Comparison of ENCODE assay signal across 12 cellular contexts in the genomic region with DNA sequence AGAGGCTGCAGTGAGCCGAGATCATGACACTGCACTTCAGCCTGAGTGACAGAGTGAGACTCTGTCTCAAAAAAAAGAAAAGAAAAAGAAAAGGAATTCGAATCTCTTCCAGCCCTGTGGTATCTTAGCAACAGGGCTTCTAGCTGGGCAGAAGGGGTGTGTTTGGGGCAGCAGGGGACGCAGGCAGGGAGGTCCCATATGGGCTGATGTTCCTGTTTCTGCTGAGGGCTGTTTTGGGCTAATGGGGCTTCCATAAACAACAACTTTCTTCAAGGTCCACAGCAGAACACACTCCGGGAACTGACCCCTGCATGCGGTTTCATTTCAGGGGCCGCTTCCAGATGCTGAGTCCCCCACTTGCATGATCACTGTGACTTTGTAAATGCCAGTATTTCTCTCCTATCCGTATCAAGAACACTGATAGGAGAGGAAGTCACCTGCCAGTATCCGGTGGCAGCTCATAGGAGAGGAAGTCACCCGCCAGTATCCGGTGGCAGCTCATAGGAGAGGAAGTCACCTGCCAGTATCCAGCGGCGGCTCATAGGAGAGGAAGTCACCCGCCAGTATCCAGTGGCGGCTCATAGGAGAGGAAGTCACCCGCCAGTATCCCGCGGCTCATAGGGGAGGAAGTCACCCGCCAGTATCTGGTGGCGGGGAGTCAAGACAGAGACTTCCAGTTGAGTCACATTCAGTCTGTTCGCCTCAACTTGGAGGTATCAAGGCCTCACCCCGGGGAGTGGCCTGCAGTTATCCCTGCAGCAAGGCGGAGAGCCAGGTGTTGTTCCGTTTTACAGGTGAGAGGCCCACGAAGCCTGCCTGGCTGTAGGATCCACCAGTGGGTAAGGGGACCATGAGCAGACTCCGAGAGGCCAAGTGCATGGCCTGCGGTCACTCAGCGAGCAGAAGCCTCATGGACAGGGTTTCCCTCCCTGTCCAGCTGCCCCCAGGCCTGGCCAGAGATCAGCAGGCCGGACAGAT. TPM values are rescaled to one million over a fixed set of nuclear protein-coding genes. Genes with fewer than 3 reads are reported as not detected.
DNase-seq lines count a peak whose midpoint lies in the region; ATAC-seq, FAIRE-seq and TF ChIP-seq lines count a peak whose summit lies in the region.
"Had no signal": no experiment of that assay in that cellular context is flagged by ENCODE, and none has a peak within 500 bp of the region (broad histone marks: within the 10 kb centered on the region; RNA-seq: fewer than 3 reads in every experiment).

No MANE protein-coding gene starts in this region.

- H3K4me3 Mint-ChIP-seq in stimulated activated naive CD8-positive, alpha-beta T cell treated with anti-CD3 and anti-CD28 coated beads, Interleukin-15, Interleukin-2, amounts not matched to agents 100 ng/mL and 50 ng/mL, for 24 hours: peak overlapping the region; percentile 36
- H3K4me3 Mint-ChIP-seq: T-helper 1 cell treated with Interleukin-12 subunit alpha and Interleukin-12 subunit beta and Interleukin-4 antibody, amounts not matched to agents 30 μg/mL and 1 μg/mL, for 36 hours; type B pancreatic cell had no signal

- 26% methylated on average over 28 of the region's 28 CpGs for WGBS in GM12878 (ENCODE audit: insufficient coverage, insufficient replicate concordance, low lambda C conversion rate, missing lambda C conversion rate)
- 72 to 76% methylated on average over 21 to 22 of the region's 28 CpGs for WGBS in thyroid gland, 2 donors

- H3K9me3 Mint-ChIP-seq in stimulated activated naive CD8-positive, alpha-beta T cell treated with anti-CD3 and anti-CD28 coated beads, Interleukin-15, Interleukin-2, amounts not matched to agents 100 ng/mL and 50 ng/mL, for 24 hours: no peaks in the 10 kb centered on the region
- H3K9me3 Mint-ChIP-seq: T-helper 1 cell treated with Interleukin-12 subunit alpha and Interleukin-12 subunit beta and Interleukin-4 antibody, amounts not matched to agents 30 μg/mL and 1 μg/mL, for 36 hours; type B pancreatic cell had no signal

- H3K4me1 Mint-ChIP-seq in stimulated activated naive CD8-positive, alpha-beta T cell treated with anti-CD3 and anti-CD28 coated beads, Interleukin-15, Interleukin-2, amounts not matched to agents 100 ng/mL and 50 ng/mL, for 24 hours (ENCODE audit: low read depth): peaks cover 8% of the 10 kb centered on the region

- H3K4me2 ChIP-seq in GM12878 (ENCODE audit: control insufficient read depth, insufficient read depth): no peak overlapping the region

- no peak overlapping the region for H2AFZ ChIP-seq in GM12878 (ENCODE audit: control insufficient read depth, low read depth, low read length)

- no peak overlapping the region for H3K4me3 ChIP-seq in GM12878
- no peak overlapping the region for H3K4me3 ChIP-seq in thyroid gland (replicated peaks in 1 of 3)
- H3K4me3 ChIP-seq: lung had no signal

- POLR2A ChIA-PET in GM12878 (lab: Charles Lee): no interaction called here

- no peak overlapping the region for H3K27ac Mint-ChIP-seq in stimulated activated naive CD8-positive, alpha-beta T cell treated with anti-CD3 and anti-CD28 coated beads, Interleukin-15, Interleukin-2, amounts not matched to agents 100 ng/mL and 50 ng/mL, for 24 hours
- H3K27ac Mint-ChIP-seq: progenitor cell of endocrine pancreas; T-helper 1 cell treated with Interleukin-12 subunit alpha and Interleukin-12 subunit beta and Interleukin-4 antibody, amounts not matched to agents 30 μg/mL and 1 μg/mL, for 36 hours; type B pancreatic cell had no signal

- DNase-seq in stimulated activated naive CD8-positive, alpha-beta T cell treated with anti-CD3 and anti-CD28 coated beads, Interleukin-15, Interleukin-2, amounts not matched to agents 100 U/mL and 50 U/mL, for 24 hours: no peak
- peak; percentile 73 for DNase-seq in OCI-M1 (lab: John Stamatoyannopoulos, UW)
- DNase-seq in GM12878 (ENCODE audit: low read depth, low spot score): no peak
- DNase-seq in thyroid gland: no peak
- no peak for DNase-seq in GM19238 (ENCODE audit: insufficient read length, low spot score)
- DNase-seq in hepatic stellate cell (ENCODE audit: low spot score): no peak

- H4K20me1 ChIP-seq in GM12878 (ENCODE audit: control insufficient read depth, insufficient read depth): no peaks in the 10 kb centered on the region

- intact Hi-C loops in GM12878 (cut with micrococcal nuclease; ENCODE audit: unreplicated experiment) (no loop called here), thyroid gland (cut with DNase I) (no loop called here)

- SMC1A ChIA-PET in GM12878 (lab: Charles Lee; ENCODE audit: uncharacterized antibody, unreplicated experiment): no interaction called here

- no peak for ATAC-seq in stimulated activated naive CD8-positive, alpha-beta T cell treated with anti-CD3 and anti-CD28 coated beads, Interleukin-15, Interleukin-2, amounts not matched to agents 100 U/mL and 50 U/mL, for 24 hours
- no peak for ATAC-seq in GM12878
- ATAC-seq in HG03196 (IDR thresholded peaks at IDR 0.05; ENCODE audit: unreplicated experiment): no peak

- no peaks in the 10 kb centered on the region for H3K79me2 ChIP-seq in GM12878 (ENCODE audit: control insufficient read depth, insufficient read depth, low read length)

- in situ Hi-C loops in GM12878 (cut with MboI): no loop called here

- TF ChIP-seq EP300 in GM12878 (IDR thresholded peaks at IDR 0.05; ENCODE audit: borderline replicate concordance in 1 of 2, control insufficient read depth in 1 of 2, low read depth in 2 of 2, low read length in 2 of 2): no peak

- no peaks in the 10 kb centered on the region; the same call in 2 of the 3 replicates for H3K9me3 ChIP-seq in GM12878 (replicated peaks; ENCODE audit: control insufficient read depth, insufficient read depth, low read length)
- H3K9me3 ChIP-seq in thyroid gland: no peaks in the 10 kb centered on the region

- no peak for FAIRE-seq in GM12878 (lab: Jason Lieb, UNC)

- H3K27me3 ChIP-seq in GM12878 (replicated peaks in 1 of 2; ENCODE audit: control insufficient read depth in 2 of 2, insufficient read depth in 2 of 2, low read length in 1 of 2) (peaks cover 0 to 2% of the 10 kb centered on the region in 2 experiments; a peak in 2 of 4 replicates), thyroid gland (no peaks in the 10 kb centered on the region)

- peaks cover 8% of the 10 kb centered on the region for H3K27me3 Mint-ChIP-seq in stimulated activated naive CD8-positive, alpha-beta T cell treated with anti-CD3 and anti-CD28 coated beads, Interleukin-15, Interleukin-2, amounts not matched to agents 100 ng/mL and 50 ng/mL, for 24 hours

- CTCF ChIA-PET in GM12878 (lab: Yijun Ruan, JAX): no interaction called here

- TF ChIP-seq CTCF in GM12878 (IDR thresholded peaks at IDR 0.05 in 2 of 3, conservative IDR thresholded peaks at IDR 0.05 in 1 of 3; ENCODE audit: control insufficient read depth in 2 of 3, extremely low read depth in 1 of 3, insufficient read depth in 1 of 3, low read depth in 3 of 3, low read length in 3 of 3): no peak
- TF ChIP-seq CTCF in thyroid gland (IDR thresholded peaks at IDR 0.05): no peak

- no peak overlapping the region for H3K27ac ChIP-seq in GM12878 (ENCODE audit: control insufficient read depth, insufficient read depth)
- no peak overlapping the region for H3K27ac ChIP-seq in thyroid gland

- RAD21 ChIA-PET in GM12878 (lab: Charles Lee; ENCODE audit: unreplicated experiment): no interaction called here

- H3K4me1 ChIP-seq in GM12878 (ENCODE audit: control insufficient read depth, insufficient read depth, low read length) (no peaks in the 10 kb centered on the region), thyroid gland (no peaks in the 10 kb centered on the region)

- no peak for TF ChIP-seq RAD21 in GM12878 (IDR thresholded peaks at IDR 0.05; ENCODE audit: insufficient read depth, low read depth, low read length)

- H3K36me3 ChIP-seq in GM12878 (ENCODE audit: control insufficient read depth in 2 of 2, insufficient read depth in 2 of 2, low read length in 1 of 2) (no peaks in the 10 kb centered on the region), thyroid gland (no peaks in the 10 kb centered on the region)

- no TSS peak for BruUV-seq in GM12878 (replicated peaks; lab: Mats Ljungman, UMichigan)

- no peaks in the 10 kb centered on the region for H3K36me3 Mint-ChIP-seq in stimulated activated naive CD8-positive, alpha-beta T cell treated with anti-CD3 and anti-CD28 coated beads, Interleukin-15, Interleukin-2, amounts not matched to agents 100 ng/mL and 50 ng/mL, for 24 hours (ENCODE audit: low read depth)
- H3K36me3 Mint-ChIP-seq: type B pancreatic cell had no signal

- no peak overlapping the region for H3K9ac ChIP-seq in GM12878 (ENCODE audit: control insufficient read depth, insufficient read depth, low read length)

- TF ChIP-seq POLR2A in GM12878 (IDR thresholded peaks at IDR 0.05; ENCODE audit: low read depth, low read length): no peak
- TF ChIP-seq POLR2A in thyroid gland (IDR thresholded peaks at IDR 0.05): no peak

RNA-seq across cellular contexts. Expression of a gene that starts 8.3 kb away (rescaled TPM):
- not detected in 2 replicates for total RNA-seq in GM12878 (2013; cell fraction: nucleolus; rRNA removed)
- total RNA-seq in GM12878 (2014; rRNA removed) (not detected in 2 replicates), GM12878 (2014; rRNA removed; fragmentation: Illumina TruSeq; extraction: Trizol) (not detected in 2 replicates), GM12878 (2021) (0.08 TPM in 1 of 2 replicates, not detected in the other), thyroid gland (not detected)
- polyA plus RNA-seq in GM12878 (2011; ENCODE audit: low read depth): not detected
- polyA plus RNA-seq in GM12878 (2011; rRNA removed) (not detected in 2 replicates), GM12878 (2014; fragmentation: Illumina TruSeq; extraction: Trizol) (not detected in 2 replicates), GM12878 (2014; fragmentation: Nextera tagmentation; extraction: Ambion mirVana) (not detected), GM12878 (2014; rRNA removed) (not detected in 2 replicates), GM12878 (2016; fragmentation: Nextera tagmentation; extraction: Ambion mirVana) (not detected)
- polyA plus RNA-seq in GM12878 (2011; cell fraction: cytosol; rRNA removed): not detected in 2 replicates
- not detected in 2 replicates for polyA plus RNA-seq in GM12878 (2011; cell fraction: nucleus; rRNA removed)
- polyA plus RNA-seq in GM12878 (2012): not detected in 2 replicates
- polyA minus RNA-seq in GM12878 (2011; rRNA and poly(A)+ RNA removed): not detected in 2 replicates
- not detected in 2 replicates for polyA minus RNA-seq in GM12878 (2011; cell fraction: cytosol; rRNA and poly(A)+ RNA removed)
- polyA minus RNA-seq in GM12878 (2011; cell fraction: nucleus; rRNA and poly(A)+ RNA removed): not detected in 2 replicates
- total RNA-seq: progenitor cell of endocrine pancreas had no signal
- polyA plus RNA-seq: lung had no signal

RNA-seq across cellular contexts. Expression of a gene that starts 37.0 kb away (rescaled TPM):
- total RNA-seq in GM12878 (2013; cell fraction: nucleolus; rRNA removed): 89.6 and 94.0 TPM in 2 replicates
- 14.2 and 19.8 TPM in 2 replicates for total RNA-seq in GM12878 (2014; rRNA removed)
- 12.4 and 12.5 TPM in 2 replicates for total RNA-seq in GM12878 (2014; rRNA removed; fragmentation: Illumina TruSeq; extraction: Trizol)
- 15.2 and 17.4 TPM in 2 replicates for total RNA-seq in GM12878 (2021)
- polyA plus RNA-seq in GM12878 (2011; ENCODE audit: low read depth): 8.4 TPM
- polyA plus RNA-seq in GM12878 (2011; rRNA removed): 15.6 and 16.8 TPM in 2 replicates
- 19.8 and 21.4 TPM in 2 replicates for polyA plus RNA-seq in GM12878 (2011; cell fraction: cytosol; rRNA removed)
- polyA plus RNA-seq in GM12878 (2011; cell fraction: nucleus; rRNA removed): 20.7 and 33.5 TPM in 2 replicates
- polyA plus RNA-seq in GM12878 (2012): 10.4 and 12.6 TPM in 2 replicates
- polyA plus RNA-seq in GM12878 (2014; fragmentation: Illumina TruSeq; extraction: Trizol): 14.7 and 23.4 TPM in 2 replicates
- 1 to 10 TPM; 2.6 to 5.4 TPM for polyA plus RNA-seq in GM12878 (2014; fragmentation: Nextera tagmentation; extraction: Ambion mirVana)
- polyA plus RNA-seq in GM12878 (2014; rRNA removed): 25.8 and 27.5 TPM in 2 replicates
- polyA plus RNA-seq in GM12878 (2016; fragmentation: Nextera tagmentation; extraction: Ambion mirVana): 10 to 100 TPM; 11.7 to 17.5 TPM
- polyA minus RNA-seq in GM12878 (2011; rRNA and poly(A)+ RNA removed): 8.9 and 14.1 TPM in 2 replicates
- polyA minus RNA-seq in GM12878 (2011; cell fraction: cytosol; rRNA and poly(A)+ RNA removed): 4.8 and 7.8 TPM in 2 replicates
- polyA minus RNA-seq in GM12878 (2011; cell fraction: nucleus; rRNA and poly(A)+ RNA removed): 13.3 and 25.9 TPM in 2 replicates
- 10 to 100 TPM; 23.5 to 40.0 (median 26.9) TPM for total RNA-seq in thyroid gland
